13 cellular contexts compared by ENCODE assay signal in genomic region chr19:18486746-18487145, GRCh38. TPM values are rescaled to one million over a fixed set of nuclear protein-coding genes. Genes with fewer than 3 reads are reported as not detected.
A peak's percentile ranks its signal among the peaks of the same experiment; 100 is the strongest.
DNase-seq lines count a peak whose midpoint lies in the region; ATAC-seq and TF ChIP-seq lines count a peak whose summit lies in the region.
"Had no signal": no experiment of that assay in that cellular context is flagged by ENCODE, and none has a peak within 500 bp of the region (broad histone marks: within the 10 kb centered on the region; RNA-seq: fewer than 3 reads in every experiment).

No MANE protein-coding gene starts in this region.

- H3K4me1 Mint-ChIP-seq in CD8-positive, alpha-beta memory T cell: peaks cover 60 to 95% (median 75%) of the 10 kb centered on the region in 3 donors
- H3K4me1 Mint-ChIP-seq in neural progenitor cell: peaks cover 43% of the 10 kb centered on the region

- CTCF ChIA-PET in CD8-positive, alpha-beta memory T cell (lab: Charles Lee): interaction anchor here (1.0 to 2.5 kb wide), 4 partner anchors 12 to 36 kb away, joined by 3 to 8 read pairs (median 4); partner anchors contain the start of gene ELL

- H3K9me3 ChIP-seq in BLaER1 (no peaks in the 10 kb centered on the region), breast epithelium (no peaks in the 10 kb centered on the region), neural progenitor cell (ENCODE audit: low read depth) (no peaks in the 10 kb centered on the region), WERI-Rb-1 (ENCODE audit: severe bottlenecking) (no peaks in the 10 kb centered on the region)
- no peaks in the 10 kb centered on the region for H3K9me3 ChIP-seq in CD8-positive, alpha-beta memory T cell (ENCODE audit: low read length)

- H3K36me3 ChIP-seq in BLaER1 (no peaks in the 10 kb centered on the region), breast epithelium (no peaks in the 10 kb centered on the region), neural progenitor cell (no peaks in the 10 kb centered on the region), WERI-Rb-1 (no peaks in the 10 kb centered on the region)
- H3K36me3 ChIP-seq in CD8-positive, alpha-beta memory T cell (ENCODE audit: insufficient read depth, low read length): no peaks in the 10 kb centered on the region

- H3K9me3 Mint-ChIP-seq in CD8-positive, alpha-beta memory T cell: no peaks in the 10 kb centered on the region
- H3K9me3 Mint-ChIP-seq in neural progenitor cell: no peaks in the 10 kb centered on the region

- no peaks in the 10 kb centered on the region for H3F3A ChIP-seq in neural progenitor cell (ENCODE audit: low read depth)

- no peaks in the 10 kb centered on the region for H3K27me3 Mint-ChIP-seq in CD8-positive, alpha-beta memory T cell
- peaks cover 11% of the 10 kb centered on the region for H3K27me3 Mint-ChIP-seq in neural progenitor cell (ENCODE audit: insufficient read depth, low read depth)

- POLR2A ChIA-PET in CD8-positive, alpha-beta memory T cell (lab: Charles Lee): interaction anchor here (1.2 kb wide), 1 partner anchor 10 kb away, joined by 5 read pairs; no protein-coding TSS in a partner anchor

- no peak for TF ChIP-seq POLR2A in breast epithelium (IDR thresholded peaks at IDR 0.05)

- H3K27ac ChIP-seq in BLaER1 (no peak overlapping the region), breast epithelium (peak overlapping the region; percentile 52 to 92), neural progenitor cell (no peak overlapping the region), WERI-Rb-1 (no peak overlapping the region)
- no peak overlapping the region for H3K27ac ChIP-seq in CD8-positive, alpha-beta memory T cell (ENCODE audit: low read depth, low read length)

- TF ChIP-seq CTCF in breast epithelium (IDR thresholded peaks at IDR 0.05) (no peak), neural progenitor cell (IDR thresholded peaks at IDR 0.05) (no peak), WERI-Rb-1 (IDR thresholded peaks at IDR 0.05; ENCODE audit: low read depth, low read length) (no peak)

- H3K4me3 ChIP-seq in BLaER1: no peak overlapping the region
- H3K4me3 ChIP-seq in CD8-positive, alpha-beta memory T cell (ENCODE audit: low read length): no peak overlapping the region
- peak overlapping the region in 1 of 3 donors; percentile 47 for H3K4me3 ChIP-seq in breast epithelium
- H3K4me3 ChIP-seq in neural progenitor cell: no peak overlapping the region
- no peak overlapping the region for H3K4me3 ChIP-seq in WERI-Rb-1 (ENCODE audit: low read depth, low read length)
- H3K4me3 ChIP-seq: GM23338 had no signal

- H3K4me1 ChIP-seq in BLaER1: peaks cover 81% of the 10 kb centered on the region
- H3K4me1 ChIP-seq in CD8-positive, alpha-beta memory T cell (ENCODE audit: insufficient read depth, low read length): peaks cover 48% of the 10 kb centered on the region
- peaks cover 29 to 50% of the 10 kb centered on the region in 2 donors for H3K4me1 ChIP-seq in breast epithelium
- no peaks in the 10 kb centered on the region for H3K4me1 ChIP-seq in neural progenitor cell

- 0 out of 2 replicates have a peak overlapping the region, but pooled peaks have one; percentile 41 for H3K9ac ChIP-seq in BLaER1
- no peak overlapping the region for H3K9ac ChIP-seq in neural progenitor cell

- peak overlapping the region; percentile 78 for H3K4me2 ChIP-seq in BLaER1
- H3K4me2 ChIP-seq in neural progenitor cell: no peak overlapping the region

- intact Hi-C loops in breast epithelium (cut with DNase I; ENCODE audit: low total_unique reads): no loop called here

- H3K4me3 Mint-ChIP-seq in CD8-positive, alpha-beta memory T cell: peak overlapping the region in 5 of 7 donors; percentile 5 to 81 (median 69)
- H3K4me3 Mint-ChIP-seq in neural progenitor cell: no peak overlapping the region
- H3K4me3 Mint-ChIP-seq: GM23338 had no signal

- H2AFZ ChIP-seq in neural progenitor cell (replicated peaks): no peak overlapping the region
- H2AFZ ChIP-seq: GM23338 had no signal

- H3K27ac Mint-ChIP-seq in CD8-positive, alpha-beta memory T cell: peak overlapping the region in 7 of 8 donors; percentile 85 to 100 (median 94)
- peak overlapping the region; percentile 51 for H3K27ac Mint-ChIP-seq in neural progenitor cell
- H3K27ac Mint-ChIP-seq: GM23338 had no signal

- no peak for ATAC-seq in HG02763 (IDR thresholded peaks at IDR 0.05; ENCODE audit: unreplicated experiment)

- peaks cover 0 to 3% (median 0%) of the 10 kb centered on the region in 3 donors for H3K36me3 Mint-ChIP-seq in CD8-positive, alpha-beta memory T cell
- peaks cover 2% of the 10 kb centered on the region for H3K36me3 Mint-ChIP-seq in neural progenitor cell

- H3K79me2 ChIP-seq in neural progenitor cell (ENCODE audit: low read depth): peaks cover 9% of the 10 kb centered on the region

- H3K27me3 ChIP-seq in BLaER1 (no peaks in the 10 kb centered on the region), breast epithelium (no peaks in the 10 kb centered on the region), neural progenitor cell (no peaks in the 10 kb centered on the region), WERI-Rb-1 (ENCODE audit: insufficient read depth, low read depth, severe bottlenecking) (no peaks in the 10 kb centered on the region)
- no peaks in the 10 kb centered on the region for H3K27me3 ChIP-seq in CD8-positive, alpha-beta memory T cell (ENCODE audit: insufficient read depth, low read length, poor library complexity, severe bottlenecking)
- H3K27me3 ChIP-seq: foreskin keratinocyte had no signal

- H4K20me1 ChIP-seq in BLaER1 (peaks cover 100% of the 10 kb centered on the region), neural progenitor cell (ENCODE audit: low read depth) (peaks cover 51% of the 10 kb centered on the region)

- DNase-seq in CD8-positive, alpha-beta memory T cell: no peak
- DNase-seq in breast epithelium (ENCODE audit: low spot score in 2 of 2) (no peak), neural progenitor cell (ENCODE audit: low spot score) (no peak), DMS 273 treated with DMSO at 0.1 percent for 48 hours (lab: John Stamatoyannopoulos, UW) (no peak), WERI-Rb-1 (no peak), AG20443 (ENCODE audit: low spot score) (no peak)
- DNase-seq: effector CD8-positive, alpha-beta T cell; NCI-H1417 treated with DMSO at 0.1 percent for 48 hours; OCI-M1 had no signal

RNA-seq across cellular contexts. Expression of gene ELL, which starts 35.1 kb away (rescaled TPM):
- total RNA-seq in CD8-positive, alpha-beta memory T cell: 10 to 100 TPM; 24.4 to 25.5 TPM
- polyA plus RNA-seq in CD8-positive, alpha-beta memory T cell: 22.1 TPM
- 10 to 100 TPM; 13.0 to 22.3 (median 15.7) TPM for total RNA-seq in breast epithelium
- total RNA-seq in neural progenitor cell (ENCODE audit: low replicate concordance): 2.9 and 9.8 TPM in 2 replicates

RNA-seq across cellular contexts. Expression of gene ISYNA1, which starts 48.8 kb away (rescaled TPM):
- 10 to 100 TPM; 18.2 to 20.3 TPM for total RNA-seq in CD8-positive, alpha-beta memory T cell
- 33.2 TPM for polyA plus RNA-seq in CD8-positive, alpha-beta memory T cell
- 10 to 100 TPM in 2 of 3 donors, 1 to 10 TPM in 1; 7.4 to 42.9 (median 40.2) TPM for total RNA-seq in breast epithelium
- total RNA-seq in neural progenitor cell (ENCODE audit: low replicate concordance): 81.7 and 203 TPM in 2 replicates

RNA-seq across cellular contexts. Expression of gene FKBP8, which starts 56.6 kb away (rescaled TPM):
- total RNA-seq in CD8-positive, alpha-beta memory T cell: 100 to 1,000 TPM; 161 to 170 TPM
- 138 TPM for polyA plus RNA-seq in CD8-positive, alpha-beta memory T cell
- total RNA-seq in breast epithelium: 100 to 1,000 TPM; 214 to 336 (median 294) TPM
- 115 and 418 TPM in 2 replicates for total RNA-seq in neural progenitor cell (ENCODE audit: low replicate concordance)

Comparison
In these comparisons a context has a peak if more than half of its experiments do, and no peak if none do; other contexts are left out.
1. H3K27ac ChIP-seq: peak in breast epithelium (2 of 2); none in BLaER1 (single experiment), CD8-positive, alpha-beta memory T cell (single experiment), neural progenitor cell (single experiment) and WERI-Rb-1 (single experiment).